9 cellular contexts compared by ENCODE assay signal in genomic region chr12:110005319-110005973, GRCh38. TPM values are rescaled to one million over a fixed set of nuclear protein-coding genes. Genes with fewer than 3 reads are reported as not detected.
DNase-seq lines count a peak whose midpoint lies in the region; ATAC-seq and FAIRE-seq lines count a peak whose summit lies in the region.
"Had no signal": no experiment of that assay in that cellular context is flagged by ENCODE, and none has a peak within 500 bp of the region (broad histone marks: within the 10 kb centered on the region; RNA-seq: fewer than 3 reads in every experiment).

No MANE protein-coding gene starts in this region.

- H3K9me3 Mint-ChIP-seq in activated T-cell treated with anti-CD3 and anti-CD28 coated beads, Interleukin-2, amount 50 U/mL, for 24 hours: peaks cover 5% of the 10 kb centered on the region
- peaks cover 3% of the 10 kb centered on the region for H3K9me3 Mint-ChIP-seq in activated CD4-positive, alpha-beta T cell treated with anti-CD3 and anti-CD28 coated beads, Interleukin-2, amount 10 ng/mL, durations not matched to agents 24 days and 14 days
- no peaks in the 10 kb centered on the region for H3K9me3 Mint-ChIP-seq in stimulated activated effector memory CD8-positive, alpha-beta T cell treated with anti-CD3 and anti-CD28 coated beads, Interleukin-12 subunit alpha, Interleukin-12 subunit beta, amount 100 ng/mL, for 72 hours

- WGBS in small intestine, 3 donors: 75 to 94% (median 77%) methylated on average over 7 of the region's 7 CpGs

- no peaks in the 10 kb centered on the region for H3K27me3 ChIP-seq in small intestine (ENCODE audit: control insufficient read depth in 2 of 2, insufficient read depth in 2 of 2, low read length in 2 of 2)

- DNase-seq in activated T-cell treated with anti-CD3 and anti-CD28 coated beads, Interleukin-2, amount 50 U/mL, for 24 hours: no peak
- DNase-seq in activated T-cell treated with anti-CD3 and anti-CD28 coated beads for 4 hours (no peak), putamen (ENCODE audit: low spot score) (no peak), small intestine (no peak)
- no peak for DNase-seq in activated CD4-positive, alpha-beta T cell treated with anti-CD3 and anti-CD28 coated beads, Interleukin-2, amount 10 ng/mL, durations not matched to agents 24 days and 14 days
- DNase-seq in stimulated activated effector memory CD8-positive, alpha-beta T cell treated with anti-CD3 and anti-CD28 coated beads, Interleukin-12 subunit alpha, Interleukin-12 subunit beta, amount 100 ng/mL, for 72 hours (ENCODE audit: low spot score in 2 of 2): no peak

- H3K4me3 ChIP-seq in small intestine (ENCODE audit: low read depth in 1 of 2, low read length in 2 of 2): no peak overlapping the region

- H3K9me3 ChIP-seq in small intestine (ENCODE audit: control insufficient read depth, low read depth): no peaks in the 10 kb centered on the region

- H3K27ac ChIP-seq in small intestine (ENCODE audit: low read depth in 1 of 2, low read length in 1 of 2): peak overlapping the region in 1 of 2 donors; percentile 45

- H3K4me1 Mint-ChIP-seq in activated T-cell treated with anti-CD3 and anti-CD28 coated beads, Interleukin-2, amount 50 U/mL, for 24 hours (ENCODE audit: low read depth): peaks cover 93% of the 10 kb centered on the region
- peaks cover 45% of the 10 kb centered on the region for H3K4me1 Mint-ChIP-seq in activated CD4-positive, alpha-beta T cell treated with anti-CD3 and anti-CD28 coated beads, Interleukin-2, amount 10 ng/mL, durations not matched to agents 24 days and 14 days
- H3K4me1 Mint-ChIP-seq in stimulated activated effector memory CD8-positive, alpha-beta T cell treated with anti-CD3 and anti-CD28 coated beads, Interleukin-12 subunit alpha, Interleukin-12 subunit beta, amount 100 ng/mL, for 72 hours: peaks cover 66% of the 10 kb centered on the region

- intact Hi-C loops in activated CD4-positive, alpha-beta T cell treated with anti-CD3 and anti-CD28 coated beads, Interleukin-2, amount 10 ng/mL, durations not matched to agents 24 days and 14 days (cut with micrococcal nuclease): loop anchor here (5.0 kb wide), 1 partner anchor 33 kb away; no protein-coding TSS in a partner anchor

- H3K27me3 Mint-ChIP-seq in activated T-cell treated with anti-CD3 and anti-CD28 coated beads, Interleukin-2, amount 50 U/mL, for 24 hours: no peaks in the 10 kb centered on the region
- no peaks in the 10 kb centered on the region for H3K27me3 Mint-ChIP-seq in activated CD4-positive, alpha-beta T cell treated with anti-CD3 and anti-CD28 coated beads, Interleukin-2, amount 10 ng/mL, durations not matched to agents 24 days and 14 days

- peaks cover 0 to 1% of the 10 kb centered on the region in 2 donors for H3K4me1 ChIP-seq in small intestine (ENCODE audit: control insufficient read depth in 2 of 2, insufficient read depth in 1 of 2, low read depth in 1 of 2, low read length in 1 of 2)

- peaks cover 45% of the 10 kb centered on the region for H3K36me3 Mint-ChIP-seq in activated T-cell treated with anti-CD3 and anti-CD28 coated beads, Interleukin-2, amount 50 U/mL, for 24 hours (ENCODE audit: low read depth)
- peaks cover 39% of the 10 kb centered on the region for H3K36me3 Mint-ChIP-seq in activated CD4-positive, alpha-beta T cell treated with anti-CD3 and anti-CD28 coated beads, Interleukin-2, amount 10 ng/mL, durations not matched to agents 24 days and 14 days (ENCODE audit: low read depth)
- peaks cover 25% of the 10 kb centered on the region for H3K36me3 Mint-ChIP-seq in stimulated activated effector memory CD8-positive, alpha-beta T cell treated with anti-CD3 and anti-CD28 coated beads, Interleukin-12 subunit alpha, Interleukin-12 subunit beta, amount 100 ng/mL, for 72 hours

- no peaks in the 10 kb centered on the region for H3K36me3 ChIP-seq in small intestine (ENCODE audit: control insufficient read depth in 2 of 2, insufficient read depth in 2 of 2, low read length in 2 of 2)

- FAIRE-seq in small intestine (lab: Jason Lieb, UNC): no peak

- H3K4me3 Mint-ChIP-seq in activated T-cell treated with anti-CD3 and anti-CD28 coated beads, Interleukin-2, amount 50 U/mL, for 24 hours: peak overlapping the region; percentile 51
- H3K4me3 Mint-ChIP-seq in activated CD4-positive, alpha-beta T cell treated with anti-CD3 and anti-CD28 coated beads, Interleukin-2, amount 10 ng/mL, durations not matched to agents 24 days and 14 days: peak overlapping the region; percentile 38
- peak overlapping the region; percentile 45 for H3K4me3 Mint-ChIP-seq in stimulated activated effector memory CD8-positive, alpha-beta T cell treated with anti-CD3 and anti-CD28 coated beads, Interleukin-12 subunit alpha, Interleukin-12 subunit beta, amount 100 ng/mL, for 72 hours

- peak overlapping the region; percentile 84 for H3K27ac Mint-ChIP-seq in activated T-cell treated with anti-CD3 and anti-CD28 coated beads, Interleukin-2, amount 50 U/mL, for 24 hours
- peak overlapping the region; percentile 71 for H3K27ac Mint-ChIP-seq in activated CD4-positive, alpha-beta T cell treated with anti-CD3 and anti-CD28 coated beads, Interleukin-2, amount 10 ng/mL, durations not matched to agents 24 days and 14 days
- peak overlapping the region; percentile 79 for H3K27ac Mint-ChIP-seq in stimulated activated effector memory CD8-positive, alpha-beta T cell treated with anti-CD3 and anti-CD28 coated beads, Interleukin-12 subunit alpha, Interleukin-12 subunit beta, amount 100 ng/mL, for 72 hours

- ATAC-seq in HG02884 (IDR thresholded peaks at IDR 0.05; ENCODE audit: unreplicated experiment) (peak; percentile 61), HG03025 (IDR thresholded peaks at IDR 0.05; ENCODE audit: low FRiP score, unreplicated experiment) (no peak)
- ATAC-seq in stimulated activated effector memory CD8-positive, alpha-beta T cell treated with anti-CD3 and anti-CD28 coated beads, Interleukin-12 subunit alpha, Interleukin-12 subunit beta, amount 100 ng/mL, for 72 hours: peak; percentile 75
- ATAC-seq: Panc1 had no signal

RNA-seq across cellular contexts. Expression of gene ANKRD13A, which starts 6.2 kb away (rescaled TPM):
- 60.6 and 62.5 TPM in 2 replicates for total RNA-seq in activated CD4-positive, alpha-beta T cell treated with anti-CD3 and anti-CD28 coated beads, Interleukin-2, amount 10 ng/mL, durations not matched to agents 24 days and 14 days
- 10 to 100 TPM; 15.5 to 23.7 (median 18.6) TPM for polyA plus RNA-seq in small intestine

RNA-seq across cellular contexts. Expression of gene GIT2, which starts 9.3 kb away (rescaled TPM):
- 87.1 and 88.6 TPM in 2 replicates for total RNA-seq in activated CD4-positive, alpha-beta T cell treated with anti-CD3 and anti-CD28 coated beads, Interleukin-2, amount 10 ng/mL, durations not matched to agents 24 days and 14 days
- 10 to 100 TPM in 1 of 3 donors, 1 to 10 TPM in 2; 7.0 to 10.7 (median 7.4) TPM for polyA plus RNA-seq in small intestine

RNA-seq across cellular contexts. Expression of gene C12orf76, which starts 42.9 kb away (rescaled TPM):
- total RNA-seq in activated CD4-positive, alpha-beta T cell treated with anti-CD3 and anti-CD28 coated beads, Interleukin-2, amount 10 ng/mL, durations not matched to agents 24 days and 14 days: 21.3 and 25.1 TPM in 2 replicates
- 10 to 100 TPM in 1 of 3 donors, 1 to 10 TPM in 2; 5.4 to 10.8 (median 5.4) TPM for polyA plus RNA-seq in small intestine
